In genomic region chrX:39729834-39730670, GRCh38 we compare ENCODE assay signal across 11 cellular contexts.
DNase-seq lines count a peak whose midpoint lies in the region; ATAC-seq and TF ChIP-seq lines count a peak whose summit lies in the region.
"Had no signal": no experiment of that assay in that cellular context is flagged by ENCODE, and none has a peak within 500 bp of the region (broad histone marks: within the 10 kb centered on the region; RNA-seq: fewer than 3 reads in every experiment).

No MANE protein-coding gene starts in this region.

- no peak overlapping the region for H3K4me3 ChIP-seq in GM23338
- peak overlapping the region; percentile 31 for H3K4me3 ChIP-seq in osteoblast (ENCODE audit: insufficient read depth, low read length)
- H3K4me3 ChIP-seq: ovary had no signal

- 0 out of 3 replicates have a peak overlapping the region, but pooled peaks have one; percentile 26 for H3K4me3 Mint-ChIP-seq in GM23338
- H3K4me3 Mint-ChIP-seq in effector memory CD8-positive, alpha-beta T cell = no peak overlapping the region
- no peak overlapping the region for H3K4me3 Mint-ChIP-seq in activated naive CD4-positive, alpha-beta T cell treated with anti-CD3 and anti-CD28 coated beads for 36 hours

- CTCF ChIA-PET in activated naive CD4-positive, alpha-beta T cell treated with anti-CD3 and anti-CD28 coated beads for 36 hours (lab: Charles Lee) = interaction anchor here (0.9 to 1.6 kb wide), 6 partner anchors 37 to 537 kb away, joined by 3 to 7 read pairs (median 4); no protein-coding TSS in a partner anchor

- peaks cover 14% of the 10 kb centered on the region for H3K4me1 Mint-ChIP-seq in GM23338
- peaks cover 5 to 6% of the 10 kb centered on the region in 2 donors for H3K4me1 Mint-ChIP-seq in effector memory CD8-positive, alpha-beta T cell (ENCODE audit: low read depth in 2 of 2)
- peaks cover 17% of the 10 kb centered on the region for H3K4me1 Mint-ChIP-seq in activated naive CD4-positive, alpha-beta T cell treated with anti-CD3 and anti-CD28 coated beads for 36 hours (ENCODE audit: low read depth)

- H3K36me3 Mint-ChIP-seq in GM23338 (ENCODE audit: low read depth) = no peaks in the 10 kb centered on the region
- peaks cover 3% of the 10 kb centered on the region for H3K36me3 Mint-ChIP-seq in effector memory CD8-positive, alpha-beta T cell (ENCODE audit: insufficient read depth)
- no peaks in the 10 kb centered on the region for H3K36me3 Mint-ChIP-seq in activated naive CD4-positive, alpha-beta T cell treated with anti-CD3 and anti-CD28 coated beads for 36 hours (ENCODE audit: low read depth)

- H3F3A ChIP-seq in GM23338 (replicated peaks; ENCODE audit: low read depth) = no peaks in the 10 kb centered on the region

- H3K9me3 Mint-ChIP-seq in GM23338 = no peaks in the 10 kb centered on the region; the same call in 2 of the 3 replicates
- no peaks in the 10 kb centered on the region for H3K9me3 Mint-ChIP-seq in effector memory CD8-positive, alpha-beta T cell
- no peaks in the 10 kb centered on the region for H3K9me3 Mint-ChIP-seq in activated naive CD4-positive, alpha-beta T cell treated with anti-CD3 and anti-CD28 coated beads for 36 hours

- peaks cover 6% of the 10 kb centered on the region for H3K27me3 Mint-ChIP-seq in GM23338 (ENCODE audit: insufficient read depth, low read depth, poor library complexity)
- no peaks in the 10 kb centered on the region for H3K27me3 Mint-ChIP-seq in effector memory CD8-positive, alpha-beta T cell
- H3K27me3 Mint-ChIP-seq in activated naive CD4-positive, alpha-beta T cell treated with anti-CD3 and anti-CD28 coated beads for 36 hours (ENCODE audit: low read depth) = no peaks in the 10 kb centered on the region

- peak overlapping the region; percentile 20; the same call in 1 of the 2 replicates for H3K4me2 ChIP-seq in GM23338
- H3K4me2 ChIP-seq in osteoblast (ENCODE audit: insufficient read depth, low read length) = peak overlapping the region; percentile 64

- no peaks in the 10 kb centered on the region for H4K20me1 ChIP-seq in GM23338 (replicated peaks; ENCODE audit: insufficient read depth)
- no peaks in the 10 kb centered on the region for H4K20me1 ChIP-seq in osteoblast (ENCODE audit: insufficient read depth, low read length)

- peak; percentile 63 for ATAC-seq in GM23338
- ATAC-seq in effector memory CD8-positive, alpha-beta T cell (replicated peaks) = no peak
- ATAC-seq in HG03196 (IDR thresholded peaks at IDR 0.05; ENCODE audit: unreplicated experiment) = no peak

- H3K79me2 ChIP-seq in GM23338 (replicated peaks; ENCODE audit: insufficient read depth) = no peaks in the 10 kb centered on the region
- no peaks in the 10 kb centered on the region for H3K79me2 ChIP-seq in osteoblast (ENCODE audit: insufficient read depth, low read length)

- no peaks in the 10 kb centered on the region for H3K4me1 ChIP-seq in GM23338 (ENCODE audit: insufficient read depth)
- peaks cover 36% of the 10 kb centered on the region for H3K4me1 ChIP-seq in osteoblast (ENCODE audit: insufficient read depth, low read length)

- H3K27ac ChIP-seq in GM23338 (ENCODE audit: low read depth) (no peak overlapping the region), osteoblast (ENCODE audit: low read depth, low read length) (peak overlapping the region; percentile 67)
- H3K27ac ChIP-seq: ovary had no signal

- TF ChIP-seq CTCF in GM23338 (conservative IDR thresholded peaks at IDR 0.05; ENCODE audit: low read depth in 2 of 2) = no peak
- TF ChIP-seq CTCF in osteoblast (IDR thresholded peaks at IDR 0.05; ENCODE audit: extremely low read depth, low read depth, low read length) = no peak

- H3K36me3 ChIP-seq in GM23338 (ENCODE audit: insufficient read depth) (no peaks in the 10 kb centered on the region), osteoblast (ENCODE audit: insufficient read depth, low read length) (no peaks in the 10 kb centered on the region)
- H3K36me3 ChIP-seq: ovary had no signal

- H3K9me2 ChIP-seq in GM23338 (ENCODE audit: insufficient read depth) = no peaks in the 10 kb centered on the region

- H3K27me3 ChIP-seq in GM23338 (ENCODE audit: insufficient read depth) = no peaks in the 10 kb centered on the region
- peaks cover 5% of the 10 kb centered on the region for H3K27me3 ChIP-seq in osteoblast (ENCODE audit: insufficient read depth, low read length)
- H3K27me3 ChIP-seq: ovary had no signal

- no peak overlapping the region for H3K27ac Mint-ChIP-seq in GM23338
- H3K27ac Mint-ChIP-seq in effector memory CD8-positive, alpha-beta T cell = peak overlapping the region in 1 of 2 donors; percentile 71
- no peak overlapping the region for H3K27ac Mint-ChIP-seq in activated naive CD4-positive, alpha-beta T cell treated with anti-CD3 and anti-CD28 coated beads for 36 hours

- DNase-seq in GM23338 (ENCODE audit: low spot score) (peak; percentile 37), OCI-M2 (lab: John Stamatoyannopoulos, UW; ENCODE audit: unreplicated experiment) (peak; percentile 54), epidermal melanocyte (ENCODE audit: insufficient read length, low spot score) (peak; percentile 20), osteoblast (ENCODE audit: insufficient read length, low spot score, missing footprints) (no peak), T1000 (lab: John Stamatoyannopoulos, UW) (no peak)
- DNase-seq in effector memory CD8-positive, alpha-beta T cell = no peak
- no peak for DNase-seq in activated naive CD4-positive, alpha-beta T cell treated with anti-CD3 and anti-CD28 coated beads for 36 hours
- DNase-seq: activated gamma-delta T cell, DMS79 treated with DMSO at 0.1 percent for 48 hours had no signal

- no peaks in the 10 kb centered on the region for H3K9me3 ChIP-seq in osteoblast (ENCODE audit: low read depth, low read length)
- H3K9me3 ChIP-seq: ovary had no signal

- no peak overlapping the region for H2AFZ ChIP-seq in GM23338
- H2AFZ ChIP-seq in osteoblast (ENCODE audit: low read length) = peak overlapping the region; percentile 13

- intact Hi-C loops in activated naive CD4-positive, alpha-beta T cell treated with anti-CD3 and anti-CD28 coated beads for 36 hours (cut with micrococcal nuclease) = loop anchor here (2.0 to 10.0 kb wide), 6 partner anchors 82 to 743 kb away; no protein-coding TSS in a partner anchor

TF ChIP-seq in GM23338, 12 proteins besides CTCF, POLR2A, EP300 and RAD21 (continues in another document):
- TF ChIP-seq CREB1 (CRISPR knock-in tag; IDR thresholded peaks at IDR 0.05; ENCODE audit: low read depth) (no peak), EZH2phosphoT487 (IDR thresholded peaks at IDR 0.05; ENCODE audit: unreplicated experiment) (no peak), ZNF331 (CRISPR knock-in tag; IDR thresholded peaks at IDR 0.05; ENCODE audit: low read depth) (no peak), JUNB (IDR thresholded peaks at IDR 0.05; ENCODE audit: unreplicated experiment) (no peak)
- TF ChIP-seq, protein P1, sequence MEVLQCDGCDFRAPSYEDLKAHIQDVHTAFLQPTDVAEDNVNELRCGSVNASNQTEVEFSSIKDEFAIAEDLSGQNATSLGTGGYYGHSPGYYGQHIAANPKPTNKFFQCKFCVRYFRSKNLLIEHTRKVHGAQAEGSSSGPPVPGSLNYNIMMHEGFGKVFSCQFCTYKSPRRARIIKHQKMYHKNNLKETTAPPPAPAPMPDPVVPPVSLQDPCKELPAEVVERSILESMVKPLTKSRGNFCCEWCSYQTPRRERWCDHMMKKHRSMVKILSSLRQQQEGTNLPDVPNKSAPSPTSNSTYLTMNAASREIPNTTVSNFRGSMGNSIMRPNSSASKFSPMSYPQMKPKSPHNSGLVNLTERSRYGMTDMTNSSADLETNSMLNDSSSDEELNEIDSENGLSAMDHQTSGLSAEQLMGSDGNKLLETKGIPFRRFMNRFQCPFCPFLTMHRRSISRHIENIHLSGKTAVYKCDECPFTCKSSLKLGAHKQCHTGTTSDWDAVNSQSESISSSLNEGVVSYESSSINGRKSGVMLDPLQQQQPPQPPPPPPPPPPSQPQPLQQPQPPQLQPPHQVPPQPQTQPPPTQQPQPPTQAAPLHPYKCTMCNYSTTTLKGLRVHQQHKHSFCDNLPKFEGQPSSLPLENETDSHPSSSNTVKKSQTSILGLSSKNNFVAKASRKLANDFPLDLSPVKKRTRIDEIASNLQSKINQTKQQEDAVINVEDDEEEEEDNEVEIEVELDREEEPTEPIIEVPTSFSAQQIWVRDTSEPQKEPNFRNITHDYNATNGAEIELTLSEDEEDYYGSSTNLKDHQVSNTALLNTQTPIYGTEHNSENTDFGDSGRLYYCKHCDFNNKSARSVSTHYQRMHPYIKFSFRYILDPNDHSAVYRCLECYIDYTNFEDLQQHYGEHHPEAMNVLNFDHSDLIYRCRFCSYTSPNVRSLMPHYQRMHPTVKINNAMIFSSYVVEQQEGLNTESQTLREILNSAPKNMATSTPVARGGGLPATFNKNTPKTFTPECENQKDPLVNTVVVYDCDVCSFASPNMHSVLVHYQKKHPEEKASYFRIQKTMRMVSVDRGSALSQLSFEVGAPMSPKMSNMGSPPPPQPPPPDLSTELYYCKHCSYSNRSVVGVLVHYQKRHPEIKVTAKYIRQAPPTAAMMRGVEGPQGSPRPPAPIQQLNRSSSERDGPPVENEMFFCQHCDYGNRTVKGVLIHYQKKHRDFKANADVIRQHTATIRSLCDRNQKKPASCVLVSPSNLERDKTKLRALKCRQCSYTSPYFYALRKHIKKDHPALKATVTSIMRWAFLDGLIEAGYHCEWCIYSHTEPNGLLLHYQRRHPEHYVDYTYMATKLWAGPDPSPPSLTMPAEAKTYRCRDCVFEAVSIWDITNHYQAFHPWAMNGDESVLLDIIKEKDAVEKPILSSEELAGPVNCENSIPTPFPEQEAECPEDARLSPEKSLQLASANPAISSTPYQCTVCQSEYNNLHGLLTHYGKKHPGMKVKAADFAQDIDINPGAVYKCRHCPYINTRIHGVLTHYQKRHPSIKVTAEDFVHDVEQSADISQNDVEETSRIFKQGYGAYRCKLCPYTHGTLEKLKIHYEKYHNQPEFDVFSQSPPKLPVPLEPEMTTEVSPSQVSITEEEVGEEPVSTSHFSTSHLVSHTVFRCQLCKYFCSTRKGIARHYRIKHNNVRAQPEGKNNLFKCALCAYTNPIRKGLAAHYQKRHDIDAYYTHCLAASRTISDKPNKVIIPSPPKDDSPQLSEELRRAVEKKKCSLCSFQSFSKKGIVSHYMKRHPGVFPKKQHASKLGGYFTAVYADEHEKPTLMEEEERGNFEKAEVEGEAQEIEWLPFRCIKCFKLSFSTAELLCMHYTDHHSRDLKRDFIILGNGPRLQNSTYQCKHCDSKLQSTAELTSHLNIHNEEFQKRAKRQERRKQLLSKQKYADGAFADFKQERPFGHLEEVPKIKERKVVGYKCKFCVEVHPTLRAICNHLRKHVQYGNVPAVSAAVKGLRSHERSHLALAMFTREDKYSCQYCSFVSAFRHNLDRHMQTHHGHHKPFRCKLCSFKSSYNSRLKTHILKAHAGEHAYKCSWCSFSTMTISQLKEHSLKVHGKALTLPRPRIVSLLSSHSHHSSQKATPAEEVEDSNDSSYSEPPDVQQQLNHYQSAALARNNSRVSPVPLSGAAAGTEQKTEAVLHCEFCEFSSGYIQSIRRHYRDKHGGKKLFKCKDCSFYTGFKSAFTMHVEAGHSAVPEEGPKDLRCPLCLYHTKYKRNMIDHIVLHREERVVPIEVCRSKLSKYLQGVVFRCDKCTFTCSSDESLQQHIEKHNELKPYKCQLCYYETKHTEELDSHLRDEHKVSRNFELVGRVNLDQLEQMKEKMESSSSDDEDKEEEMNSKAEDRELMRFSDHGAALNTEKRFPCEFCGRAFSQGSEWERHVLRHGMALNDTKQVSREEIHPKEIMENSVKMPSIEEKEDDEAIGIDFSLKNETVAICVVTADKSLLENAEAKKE (CRISPR knock-in tag; IDR thresholded peaks at IDR 0.05) = no peak

Comparison
In these comparisons a context has a peak if more than half of its experiments do, and no peak if none do; other contexts are left out.
1. DNase-seq: peak in GM23338 (single experiment), OCI-M2 (single experiment) and epidermal melanocyte (single experiment); none in osteoblast (single experiment), effector memory CD8-positive, alpha-beta T cell (0 of 3), T1000 (single experiment) and activated naive CD4-positive, alpha-beta T cell treated with anti-CD3 and anti-CD28 coated beads for 36 hours (single experiment).